ENCODE assay signal across 28 cellular contexts in genomic region chr2:160741271-160741670, GRCh38.
"Had no signal": no experiment of that assay in that cellular context is flagged by ENCODE, and none has a peak within 500 bp of the region (broad histone marks: within the 10 kb centered on the region; RNA-seq: fewer than 3 reads in every experiment).

No MANE protein-coding gene starts in this region.

- H3K36me3 Mint-ChIP-seq: activated naive CD4-positive, alpha-beta T cell treated with anti-CD3 and anti-CD28 coated beads, Interleukin-2, amount 10 ng/mL, durations not matched to agents 7 days and 5 days; activated naive CD4-positive, alpha-beta T cell treated with anti-CD3 and anti-CD28 coated beads, Interleukin-2, amount 50 U/mL, for 72 hours; activated naive CD8-positive, alpha-beta T cell treated with anti-CD3 and anti-CD28 coated beads, Interleukin-2, amount 10 ng/mL, durations not matched to agents 7 days and 5 days had no signal

- H3K4me3 ChIP-seq: coronary artery, dorsolateral prefrontal cortex, gastroesophageal sphincter had no signal

- H3K27ac Mint-ChIP-seq: activated CD4-positive, alpha-beta memory T cell treated with anti-CD3 and anti-CD28 coated beads, Interleukin-2, amount 10 ng/mL, durations not matched to agents 7 days and 5 days; activated CD4-positive, alpha-beta T cell treated with anti-CD3 and anti-CD28 coated beads for 36 hours; activated CD4-positive, alpha-beta T cell treated with anti-CD3 and anti-CD28 coated beads, Interleukin-2, amount 10 ng/mL, durations not matched to agents 24 days and 14 days; activated naive CD4-positive, alpha-beta T cell treated with anti-CD3 and anti-CD28 coated beads, Interleukin-2, amount 10 ng/mL, durations not matched to agents 7 days and 5 days; activated naive CD4-positive, alpha-beta T cell treated with anti-CD3 and anti-CD28 coated beads, Interleukin-2, amount 50 U/mL, for 72 hours; activated naive CD8-positive, alpha-beta T cell treated with anti-CD3 and anti-CD28 coated beads, Interleukin-2, amount 10 ng/mL, durations not matched to agents 7 days and 5 days; activated T-cell treated with anti-CD3 and anti-CD28 coated beads, Interleukin-2, amount 50 U/mL, for 24 hours; activated T-cell treated with anti-CD3 and anti-CD28 coated beads, Interleukin-2, amount 50 U/mL, for 72 hours; dendritic cell treated with granulocyte-macrophage colony-stimulating factor and Interleukin-4, amounts not matched to agents 40 ng/mL and 50 ng/mL, for 4 days; endodermal cell had no signal

- H3K9me3 Mint-ChIP-seq: activated CD4-positive, alpha-beta memory T cell treated with anti-CD3 and anti-CD28 coated beads, Interleukin-2, amount 10 ng/mL, durations not matched to agents 7 days and 5 days; activated naive CD4-positive, alpha-beta T cell treated with anti-CD3 and anti-CD28 coated beads, Interleukin-2, amount 10 ng/mL, durations not matched to agents 7 days and 5 days; activated naive CD8-positive, alpha-beta T cell treated with anti-CD3 and anti-CD28 coated beads, Interleukin-2, amount 10 ng/mL, durations not matched to agents 7 days and 5 days; activated T-cell treated with anti-CD3 and anti-CD28 coated beads, Interleukin-2, amount 50 U/mL, for 24 hours; activated T-cell treated with anti-CD3 and anti-CD28 coated beads, Interleukin-2, amount 50 U/mL, for 72 hours; central memory CD8-positive, alpha-beta T cell; dendritic cell treated with granulocyte-macrophage colony-stimulating factor and Interleukin-4, amounts not matched to agents 40 ng/mL and 50 ng/mL, for 4 days; endodermal cell had no signal

- H3K27ac ChIP-seq: brain microvascular endothelial cell, coronary artery, dorsolateral prefrontal cortex, gastroesophageal sphincter had no signal

- ATAC-seq: activated CD4-positive, alpha-beta T cell treated with anti-CD3 and anti-CD28 coated beads for 36 hours; esophagus mucosa; gastroesophageal sphincter had no signal

- H3K36me3 ChIP-seq: brain microvascular endothelial cell, gastroesophageal sphincter had no signal

- DNase-seq: activated CD4-positive, alpha-beta memory T cell treated with anti-CD3 and anti-CD28 coated beads, Interleukin-2, amount 10 ng/mL, durations not matched to agents 7 days and 5 days; activated CD4-positive, alpha-beta T cell treated with anti-CD3 and anti-CD28 coated beads for 36 hours; activated CD4-positive, alpha-beta T cell treated with anti-CD3 and anti-CD28 coated beads, Interleukin-2, amount 10 ng/mL, durations not matched to agents 24 days and 14 days; activated CD4-positive, alpha-beta T cell treated with anti-CD3 and anti-CD28 coated beads, Interleukin-2, amount 50 U/mL, for 4 hours; activated CD4-positive, CD25-positive, alpha-beta regulatory T cell; activated CD4-positive, CD25-positive, alpha-beta regulatory T cell treated with anti-CD3 and anti-CD28 coated beads, Interleukin-2, amount 50 U/mL, for 72 hours; activated CD8-positive, alpha-beta memory T cell treated with anti-CD3 and anti-CD28 coated beads, Interleukin-2, amount 50 U/mL, for 48 hours; activated gamma-delta T cell; activated naive CD4-positive, alpha-beta T cell; activated naive CD4-positive, alpha-beta T cell treated with anti-CD3 and anti-CD28 coated beads, Interleukin-2, amount 10 ng/mL, durations not matched to agents 7 days and 5 days; activated naive CD8-positive, alpha-beta T cell treated with anti-CD3 and anti-CD28 coated beads, Interleukin-2, amount 10 ng/mL, durations not matched to agents 7 days and 5 days; activated T-cell treated with anti-CD3 and anti-CD28 coated beads for 4 hours; activated T-cell treated with anti-CD3 and anti-CD28 coated beads, Interleukin-2, amount 50 U/mL, for 24 hours; activated T-cell treated with anti-CD3 and anti-CD28 coated beads, Interleukin-2, amount 50 U/mL, for 72 hours; amniotic stem cell; anterior cingulate cortex; brain microvascular endothelial cell; dorsolateral prefrontal cortex; effector memory CD4-positive, alpha-beta T cell; endodermal cell; foreskin melanocyte; hippocampal formation had no signal

- H3K4me1 ChIP-seq: gastroesophageal sphincter had no signal

- H3K27me3 Mint-ChIP-seq: activated T-cell treated with anti-CD3 and anti-CD28 coated beads, Interleukin-2, amount 50 U/mL, for 24 hours; dendritic cell treated with granulocyte-macrophage colony-stimulating factor and Interleukin-4, amounts not matched to agents 40 ng/mL and 50 ng/mL, for 4 days had no signal

- H3K9me3 ChIP-seq: gastroesophageal sphincter had no signal

- H3K4me1 Mint-ChIP-seq: activated CD4-positive, alpha-beta memory T cell treated with anti-CD3 and anti-CD28 coated beads, Interleukin-2, amount 10 ng/mL, durations not matched to agents 7 days and 5 days; activated CD4-positive, alpha-beta T cell treated with anti-CD3 and anti-CD28 coated beads, Interleukin-2, amount 10 ng/mL, durations not matched to agents 24 days and 14 days; activated naive CD4-positive, alpha-beta T cell treated with anti-CD3 and anti-CD28 coated beads, Interleukin-2, amount 10 ng/mL, durations not matched to agents 7 days and 5 days; activated naive CD8-positive, alpha-beta T cell treated with anti-CD3 and anti-CD28 coated beads, Interleukin-2, amount 10 ng/mL, durations not matched to agents 7 days and 5 days; central memory CD8-positive, alpha-beta T cell; endodermal cell had no signal

- H3K4me3 Mint-ChIP-seq: activated CD4-positive, alpha-beta memory T cell treated with anti-CD3 and anti-CD28 coated beads, Interleukin-2, amount 10 ng/mL, durations not matched to agents 7 days and 5 days; activated CD4-positive, alpha-beta T cell treated with anti-CD3 and anti-CD28 coated beads for 36 hours; activated CD4-positive, alpha-beta T cell treated with anti-CD3 and anti-CD28 coated beads, Interleukin-2, amount 10 ng/mL, durations not matched to agents 24 days and 14 days; activated naive CD4-positive, alpha-beta T cell treated with anti-CD3 and anti-CD28 coated beads, Interleukin-2, amount 10 ng/mL, durations not matched to agents 7 days and 5 days; activated naive CD8-positive, alpha-beta T cell treated with anti-CD3 and anti-CD28 coated beads, Interleukin-2, amount 10 ng/mL, durations not matched to agents 7 days and 5 days; activated T-cell treated with anti-CD3 and anti-CD28 coated beads, Interleukin-2, amount 50 U/mL, for 24 hours; activated T-cell treated with anti-CD3 and anti-CD28 coated beads, Interleukin-2, amount 50 U/mL, for 72 hours; central memory CD8-positive, alpha-beta T cell; dendritic cell treated with granulocyte-macrophage colony-stimulating factor and Interleukin-4, amounts not matched to agents 40 ng/mL and 50 ng/mL, for 4 days; endodermal cell had no signal

- H3K27me3 ChIP-seq: brain microvascular endothelial cell, gastroesophageal sphincter had no signal
